In the genomic region with DNA sequence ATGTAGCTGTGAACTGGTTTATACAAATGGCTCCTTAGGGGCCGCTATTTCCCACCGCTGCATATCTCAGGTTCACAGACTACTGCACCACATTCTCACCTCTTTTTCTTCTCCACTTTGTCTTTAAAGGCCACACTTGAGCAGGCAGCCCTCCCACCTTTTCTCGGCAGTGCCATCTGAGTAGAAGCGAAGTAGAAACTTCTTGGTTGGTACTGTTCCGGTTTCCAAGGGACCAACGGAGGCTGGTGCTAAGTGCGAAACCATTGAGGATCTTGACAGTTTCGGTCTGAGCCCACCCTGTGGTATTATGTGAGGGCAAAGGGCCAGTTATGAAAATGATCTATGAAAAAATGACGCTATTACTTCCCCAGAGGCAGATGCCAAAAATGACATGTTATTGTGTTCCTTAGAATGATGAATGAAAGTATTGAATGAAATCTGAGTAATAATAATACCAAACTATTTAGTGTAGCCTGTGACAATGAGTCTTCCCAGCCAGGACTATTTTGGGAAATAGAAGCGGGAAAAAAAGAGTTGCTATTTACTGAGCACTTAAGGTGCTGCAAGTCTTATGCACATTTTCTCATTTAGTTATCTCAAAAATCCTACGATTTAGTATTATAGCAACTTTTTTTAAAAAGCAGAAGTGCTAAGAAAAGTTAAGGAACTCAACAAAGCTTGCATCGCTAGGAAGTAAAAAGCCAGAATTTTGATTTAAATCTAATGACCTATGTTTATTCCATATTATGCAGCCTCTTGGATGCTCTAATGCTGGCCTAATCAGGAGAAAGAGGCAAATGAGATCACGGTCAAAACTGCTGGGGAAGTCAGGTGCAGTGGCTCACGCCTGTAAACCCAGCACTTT, we compare ENCODE assay signal across 8 cellular contexts. TPM values are rescaled to one million over a fixed set of nuclear protein-coding genes. Genes with fewer than 3 reads are reported as not detected.
DNase-seq lines count a peak whose midpoint lies in the region; ATAC-seq lines count a peak whose summit lies in the region.

No MANE protein-coding gene starts in this region.

- no peak overlapping the region for H3K4me3 ChIP-seq in H7 (ENCODE audit: insufficient read depth, low read depth, low read length)

- peak overlapping the region; percentile 90 for H3K27ac Mint-ChIP-seq in activated T-helper 1 cell treated with anti-CD3 and anti-CD28 coated beads, Interleukin-12 subunit alpha, Interleukin-12 subunit beta, Interleukin-2, Interleukin-4 antibody, amounts not matched to agents 30 ng/mL and 10 ng/mL and 1 ng/mL, durations not matched to agents 14 hours and 24 hours and 36 hours

- peak overlapping the region; percentile 61 for H3K4me3 Mint-ChIP-seq in activated T-helper 1 cell treated with anti-CD3 and anti-CD28 coated beads, Interleukin-12 subunit alpha, Interleukin-12 subunit beta, Interleukin-2, Interleukin-4 antibody, amounts not matched to agents 30 ng/mL and 10 ng/mL and 1 ng/mL, durations not matched to agents 14 hours and 24 hours and 36 hours

- no peaks in the 10 kb centered on the region for H3K36me3 ChIP-seq in H7 (replicated peaks; ENCODE audit: control insufficient read depth, insufficient read depth, low read length)

- peaks cover 14% of the 10 kb centered on the region for H3K9me3 Mint-ChIP-seq in activated T-helper 1 cell treated with anti-CD3 and anti-CD28 coated beads, Interleukin-12 subunit alpha, Interleukin-12 subunit beta, Interleukin-2, Interleukin-4 antibody, amounts not matched to agents 30 ng/mL and 10 ng/mL and 1 ng/mL, durations not matched to agents 14 hours and 24 hours and 36 hours

- intact Hi-C loops in activated T-helper 1 cell treated with anti-CD3 and anti-CD28 coated beads, Interleukin-12 subunit alpha, Interleukin-12 subunit beta, Interleukin-2, Interleukin-4 antibody, amounts not matched to agents 30 ng/mL and 10 ng/mL and 1 ng/mL, durations not matched to agents 14 hours and 24 hours and 36 hours (cut with micrococcal nuclease): loop anchor here (1.0 to 5.0 kb wide), 10 partner anchors 8 to 608 kb away; a partner anchor contains a TSS
- intact Hi-C loops in posterior vena cava (cut with DNase I): no loop called here

- DNase-seq in Ammon's horn (ENCODE audit: low spot score) (peak; percentile 28), GM19238 (ENCODE audit: insufficient read length, low spot score) (peak; percentile 31), posterior vena cava (ENCODE audit: low spot score) (no peak), H7 (no peak), hepatic stellate cell (ENCODE audit: low spot score) (no peak), DMS153 treated with DMSO at 0.1 percent for 48 hours (lab: John Stamatoyannopoulos, UW; ENCODE audit: unreplicated experiment) (no peak)
- DNase-seq in activated T-helper 1 cell treated with anti-CD3 and anti-CD28 coated beads, Interleukin-12 subunit alpha, Interleukin-12 subunit beta, Interleukin-2, Interleukin-4 antibody, amounts not matched to agents 30 ng/mL and 10 ng/mL and 1 ng/mL, durations not matched to agents 14 hours and 24 hours and 36 hours (ENCODE audit: low spot score): no peak

- H3K27me3 ChIP-seq in H7 (ENCODE audit: control insufficient read depth, insufficient read depth, low read length): no peaks in the 10 kb centered on the region

- ATAC-seq in HG03135 (IDR thresholded peaks at IDR 0.05; ENCODE audit: unreplicated experiment): peak; percentile 38

- H3K36me3 Mint-ChIP-seq in activated T-helper 1 cell treated with anti-CD3 and anti-CD28 coated beads, Interleukin-12 subunit alpha, Interleukin-12 subunit beta, Interleukin-2, Interleukin-4 antibody, amounts not matched to agents 30 ng/mL and 10 ng/mL and 1 ng/mL, durations not matched to agents 14 hours and 24 hours and 36 hours (ENCODE audit: low read depth): peaks cover 11% of the 10 kb centered on the region

- H3K27me3 Mint-ChIP-seq in activated T-helper 1 cell treated with anti-CD3 and anti-CD28 coated beads, Interleukin-12 subunit alpha, Interleukin-12 subunit beta, Interleukin-2, Interleukin-4 antibody, amounts not matched to agents 30 ng/mL and 10 ng/mL and 1 ng/mL, durations not matched to agents 14 hours and 24 hours and 36 hours (ENCODE audit: insufficient read depth): no peaks in the 10 kb centered on the region

- H3K4me1 Mint-ChIP-seq in activated T-helper 1 cell treated with anti-CD3 and anti-CD28 coated beads, Interleukin-12 subunit alpha, Interleukin-12 subunit beta, Interleukin-2, Interleukin-4 antibody, amounts not matched to agents 30 ng/mL and 10 ng/mL and 1 ng/mL, durations not matched to agents 14 hours and 24 hours and 36 hours (ENCODE audit: low read depth): peaks cover 80% of the 10 kb centered on the region

RNA-seq across cellular contexts. Expression of a gene that starts 29.6 kb away (rescaled TPM):
- not detected in 2 replicates for total RNA-seq in activated T-helper 1 cell treated with anti-CD3 and anti-CD28 coated beads, Interleukin-12 subunit alpha, Interleukin-12 subunit beta, Interleukin-2, Interleukin-4 antibody, amounts not matched to agents 30 ng/mL and 10 ng/mL and 1 ng/mL, durations not matched to agents 14 hours and 24 hours and 36 hours
- not detected for total RNA-seq in posterior vena cava
- total RNA-seq in H7 (2014; rRNA removed; shearing (Covaris generic)): 1.6 and 2.8 TPM in 2 replicates

Comparison
In these comparisons a context has a peak if more than half of its experiments do, and no peak if none do; other contexts are left out.
1. DNase-seq: peak in Ammon's horn (single experiment) and GM19238 (single experiment); none in activated T-helper 1 cell treated with anti-CD3 and anti-CD28 coated beads, Interleukin-12 subunit alpha, Interleukin-12 subunit beta, Interleukin-2, Interleukin-4 antibody, amounts not matched to agents 30 ng/mL and 10 ng/mL and 1 ng/mL, durations not matched to agents 14 hours and 24 hours and 36 hours (single experiment), posterior vena cava (single experiment), H7 (single experiment), hepatic stellate cell (single experiment) and DMS153 treated with DMSO at 0.1 percent for 48 hours (single experiment).